In genomic region chr22:49986325-49986724, GRCh38 we compare ENCODE assay signal across 30 cellular contexts. TPM values are rescaled to one million over a fixed set of nuclear protein-coding genes. Genes with fewer than 3 reads are reported as not detected.
"Had no signal": no experiment of that assay in that cellular context is flagged by ENCODE, and none has a peak within 500 bp of the region (broad histone marks: within the 10 kb centered on the region; RNA-seq: fewer than 3 reads in every experiment).

No MANE protein-coding gene starts in this region.

- DNase-seq: stimulated activated CD4-positive, alpha-beta T cell treated with anti-CD3 and anti-CD28 coated beads, Interleukin-2, amount 100 ng/mL, for 48 hours; stimulated activated CD4-positive, alpha-beta T cell treated with anti-CD3 and anti-CD28 coated beads, Interleukin-4, amount 100 ng/mL, for 1 hour; stimulated activated CD4-positive, alpha-beta T cell treated with anti-CD3 and anti-CD28 coated beads, Interleukin-4, amount 100 ng/mL, for 24 hours; stimulated activated CD4-positive, alpha-beta T cell treated with anti-CD3 and anti-CD28 coated beads, Interleukin-4, amount 100 ng/mL, for 4 hours; stimulated activated CD8-positive, alpha-beta memory T cell treated with anti-CD3 and anti-CD28 coated beads, Interleukin-4, amount 100 ng/mL, for 48 hours; stimulated activated naive B cell treated with anti-CD40 and anti-IgM and Interleukin-4, amounts not matched to agents 10 μg/mL and 1 μg/mL and 100 μg/mL, for 72 hours; stimulated activated naive CD4-positive, alpha-beta T cell; stimulated activated naive CD4-positive, alpha-beta T cell treated with Interleukin-2 at 50 U/mL for 16 hours; stimulated activated naive CD8-positive, alpha-beta T cell treated with anti-CD3 and anti-CD28 coated beads, Interleukin-15, amount 100 ng/mL, for 72 hours; stimulated activated naive CD8-positive, alpha-beta T cell treated with anti-CD3 and anti-CD28 coated beads, Interleukin-15, Interleukin-2, amounts not matched to agents 100 U/mL and 50 U/mL, for 24 hours; stomach; substantia nigra; testis; thyroid gland; tibial artery; transverse colon; trophoblast cell; upper lobe of left lung; upper lobe of right lung; uterus had no signal

- ATAC-seq: stimulated activated effector memory CD8-positive, alpha-beta T cell treated with anti-CD3 and anti-CD28 coated beads, Interleukin-12 subunit alpha, Interleukin-12 subunit beta, amount 100 ng/mL, for 72 hours; stimulated activated memory B cell treated with anti-CD40 and anti-IgM and Interleukin-4, amounts not matched to agents 10 μg/mL and 1 μg/mL and 100 μg/mL, for 72 hours; stimulated activated naive B cell treated with anti-CD40 and anti-IgM and Interleukin-4, amounts not matched to agents 10 μg/mL and 1 μg/mL and 100 μg/mL, for 72 hours; stimulated activated naive CD8-positive, alpha-beta T cell treated with anti-CD3 and anti-CD28 coated beads, Interleukin-15, amount 100 ng/mL, for 72 hours; stimulated activated naive CD8-positive, alpha-beta T cell treated with anti-CD3 and anti-CD28 coated beads, Interleukin-15, Interleukin-2, amounts not matched to agents 100 U/mL and 50 U/mL, for 24 hours; upper lobe of right lung had no signal

- FAIRE-seq: urothelium cell line had no signal

- H3K4me1 ChIP-seq: testis had no signal

- H3K9me3 ChIP-seq: testis, thyroid gland had no signal

- H3K36me3 ChIP-seq: stomach, suprapubic skin, thoracic aorta, thyroid gland, tibial artery, tibial nerve, transverse colon, upper lobe of left lung, upper lobe of right lung, uterus, vagina had no signal

- H3K27ac ChIP-seq: stomach, suprapubic skin, testis, thoracic aorta, thyroid gland, tibial artery, tibial nerve, transverse colon, upper lobe of left lung, upper lobe of right lung, uterus, vagina had no signal

- H3K4me3 ChIP-seq: stomach, suprapubic skin, testis, thoracic aorta, thyroid gland, tibial artery, tibial nerve, transverse colon, upper lobe of left lung, upper lobe of right lung, uterus, vagina had no signal

- H3K27me3 ChIP-seq: testis, thyroid gland, uterus, vagina had no signal

RNA-seq across cellular contexts. Expression of gene IL17REL, which starts 26.2 kb away (rescaled TPM):
- total RNA-seq: subcutaneous adipose tissue, suprapubic skin, thoracic aorta, thyroid gland, tibial nerve, upper lobe of right lung, ureter, urinary bladder, vagina had no signal
